ENCODE assay signal across 6 cellular contexts in the genomic region with DNA sequence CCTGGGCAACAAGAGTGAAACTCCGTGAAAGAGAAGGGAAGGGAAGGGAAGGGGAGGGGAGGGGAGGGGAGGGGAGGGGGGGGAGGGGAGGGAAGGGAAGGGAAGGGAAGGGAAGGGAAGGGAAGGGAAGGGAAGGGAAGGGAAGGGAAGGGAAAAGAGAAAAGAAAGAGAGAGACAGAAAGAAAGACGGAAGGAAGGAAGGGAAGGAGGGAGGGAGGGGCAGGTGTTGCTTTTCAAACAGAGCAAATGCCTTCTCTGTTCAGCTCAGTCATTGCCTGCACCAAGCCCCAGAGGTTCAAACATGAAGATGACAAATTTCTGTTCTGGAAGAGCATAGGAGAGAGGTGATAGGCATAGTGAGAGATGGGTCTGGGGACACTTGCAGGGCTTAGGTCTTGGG.
"Had no signal": no experiment of that assay in that cellular context is flagged by ENCODE, and none has a peak within 500 bp of the region (broad histone marks: within the 10 kb centered on the region; RNA-seq: fewer than 3 reads in every experiment).

No MANE protein-coding gene starts in this region.

- H3K9ac ChIP-seq: KMS-11 had no signal

- DNase-seq: KBM-7, KG1 had no signal

- ATAC-seq: K562 had no signal

- FAIRE-seq: HTR-8/SVneo, K562 had no signal

- H3K27ac ChIP-seq: HL-60, KMS-11 had no signal

- H3K4me3 ChIP-seq: K562 had no signal

- H3K4me2 ChIP-seq: KMS-11 had no signal
